ENCODE assay signal across 9 cellular contexts in the genomic region with DNA sequence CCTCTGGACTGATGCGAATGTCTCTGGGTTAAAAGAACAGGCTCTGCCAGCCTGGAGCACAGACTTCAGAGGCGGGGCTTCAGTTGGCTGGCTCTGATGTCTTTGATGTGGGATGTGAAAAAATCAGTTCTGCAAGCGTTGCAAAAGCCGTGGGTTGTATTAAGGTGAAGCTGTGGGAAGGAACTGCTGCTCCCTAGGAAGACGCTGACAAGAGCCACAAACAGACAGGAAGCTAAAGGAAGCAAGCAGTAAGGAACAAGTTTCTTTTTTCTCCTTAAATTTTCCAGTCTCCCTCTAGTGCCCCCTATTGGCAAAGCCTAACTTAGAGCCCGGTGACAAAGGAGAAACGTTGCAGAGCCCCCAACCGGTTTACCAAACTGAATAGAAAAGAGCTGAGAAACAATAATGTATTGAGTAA.
A peak's percentile ranks its signal among the peaks of the same experiment; 100 is the strongest.
DNase-seq lines count a peak whose midpoint lies in the region; ATAC-seq and TF ChIP-seq lines count a peak whose summit lies in the region.
"Had no signal": no experiment of that assay in that cellular context is flagged by ENCODE, and none has a peak within 500 bp of the region (broad histone marks: within the 10 kb centered on the region; RNA-seq: fewer than 3 reads in every experiment).

No MANE protein-coding gene starts in this region.

- H3K4me1 ChIP-seq in iPS DF 6.9 (ENCODE audit: control insufficient read depth, insufficient read depth, low read length) = peaks cover 2% of the 10 kb centered on the region; the same call in 1 of the 2 replicates
- H3K4me1 ChIP-seq in suprapubic skin = no peaks in the 10 kb centered on the region
- H3K4me1 ChIP-seq: gastroesophageal sphincter had no signal

- H3K27ac ChIP-seq in iPS DF 6.9 (ENCODE audit: low read length) = no peak overlapping the region
- no peak overlapping the region for H3K27ac ChIP-seq in suprapubic skin
- H3K27ac ChIP-seq: gastroesophageal sphincter had no signal

- no peaks in the 10 kb centered on the region for H3K27me3 ChIP-seq in iPS DF 6.9 (ENCODE audit: control insufficient read depth, insufficient read depth, low read length)
- no peaks in the 10 kb centered on the region for H3K27me3 ChIP-seq in suprapubic skin
- H3K27me3 ChIP-seq: gastroesophageal sphincter had no signal

- TF ChIP-seq CTCF in suprapubic skin (IDR thresholded peaks at IDR 0.05) = no peak

- TF ChIP-seq EP300 in suprapubic skin (IDR thresholded peaks at IDR 0.05) = no peak

- ATAC-seq in GM21447 (IDR thresholded peaks at IDR 0.05; ENCODE audit: unreplicated experiment) (no peak), GM21723 (IDR thresholded peaks at IDR 0.05; ENCODE audit: unreplicated experiment) (no peak), GM18517 (IDR thresholded peaks at IDR 0.05; ENCODE audit: unreplicated experiment) (no peak)
- ATAC-seq: gastroesophageal sphincter had no signal

- no peaks in the 10 kb centered on the region for H3K9me3 ChIP-seq in iPS DF 6.9 (ENCODE audit: control insufficient read depth, insufficient read depth, low read length)
- H3K9me3 ChIP-seq in suprapubic skin = no peaks in the 10 kb centered on the region
- H3K9me3 ChIP-seq: gastroesophageal sphincter had no signal

- H3K36me3 ChIP-seq in iPS DF 6.9 (ENCODE audit: control insufficient read depth, insufficient read depth, low read length) (no peaks in the 10 kb centered on the region), suprapubic skin (no peaks in the 10 kb centered on the region)
- H3K36me3 ChIP-seq: gastroesophageal sphincter had no signal

- no peak overlapping the region for H3K4me3 ChIP-seq in iPS DF 6.9 (ENCODE audit: low read length)
- peak overlapping the region; percentile 22 for H3K4me3 ChIP-seq in suprapubic skin
- H3K4me3 ChIP-seq: gastroesophageal sphincter had no signal

- DNase-seq in NCI-H2171 treated with DMSO at 0.1 percent for 48 hours (lab: John Stamatoyannopoulos, UW) = peak; percentile 3
- DNase-seq in NCI-H2171 (lab: John Stamatoyannopoulos, UW) = no peak
- peak; percentile 46 for DNase-seq in SW480 (ENCODE audit: low spot score)
- peak; percentile 50 for DNase-seq in iPS DF 6.9 (ENCODE audit: low read depth, low spot score)
- DNase-seq in suprapubic skin (ENCODE audit: low spot score in 2 of 2) = no peak

- no CpG with 5 or more reads among the region's 8 CpGs for WGBS in iPS DF 6.9 (ENCODE audit: insufficient coverage, insufficient read length)
- 6% methylated on average over 8 of the region's 8 CpGs for WGBS in suprapubic skin

- TF ChIP-seq POLR2A in suprapubic skin (IDR thresholded peaks at IDR 0.05) = no peak

Comparison
In these comparisons a context has a peak if more than half of its experiments do, and no peak if none do; other contexts are left out.
1. DNase-seq: peak in NCI-H2171 treated with DMSO at 0.1 percent for 48 hours (single experiment), SW480 (single experiment) and iPS DF 6.9 (single experiment); none in NCI-H2171 (single experiment) and suprapubic skin (0 of 2).